In the genomic region with DNA sequence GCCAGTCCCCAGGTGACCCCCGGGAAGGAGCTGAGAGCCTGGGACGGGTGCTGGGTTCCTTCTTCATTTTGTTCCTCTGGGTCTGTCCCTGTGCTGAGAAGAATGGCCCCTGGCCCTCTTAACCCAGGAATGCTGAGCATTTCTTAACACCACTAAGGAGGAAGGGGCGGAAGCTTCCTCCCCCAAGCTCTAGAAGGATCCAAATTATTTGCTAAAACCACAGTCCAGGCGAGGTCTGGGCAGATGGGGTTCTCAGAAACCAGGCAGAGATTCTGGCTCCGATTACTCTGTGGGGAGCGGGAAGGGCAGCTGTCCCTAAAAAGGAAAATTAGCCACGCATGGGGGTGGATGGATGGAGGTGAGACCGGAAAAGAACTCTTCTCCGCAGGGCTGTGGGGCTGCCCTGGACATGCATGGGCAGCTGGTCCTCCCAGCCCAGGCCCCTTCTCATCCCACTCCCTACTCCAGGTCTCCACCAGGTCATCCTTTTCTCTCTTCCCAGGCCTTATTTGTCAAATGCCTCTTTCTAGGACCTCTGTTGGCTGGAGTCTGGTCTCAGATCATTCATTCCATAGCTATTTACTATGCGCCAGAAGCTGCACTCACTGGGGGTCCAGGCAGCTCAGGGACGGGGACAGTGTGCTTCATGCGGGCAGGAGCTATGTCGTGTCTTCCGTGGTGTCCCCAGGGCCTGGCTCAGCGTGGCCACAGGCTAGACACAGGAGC, we compare ENCODE assay signal across 15 cellular contexts. TPM values are rescaled to one million over a fixed set of nuclear protein-coding genes. Genes with fewer than 3 reads are reported as not detected.
DNase-seq lines count a peak whose midpoint lies in the region; ATAC-seq, FAIRE-seq and TF ChIP-seq lines count a peak whose summit lies in the region.
"Had no signal": no experiment of that assay in that cellular context is flagged by ENCODE, and none has a peak within 500 bp of the region (broad histone marks: within the 10 kb centered on the region; RNA-seq: fewer than 3 reads in every experiment).

No MANE protein-coding gene starts in this region.

- H3K27me3 Mint-ChIP-seq in astrocyte (ENCODE audit: low read depth, unreplicated experiment): no peaks in the 10 kb centered on the region
- no peaks in the 10 kb centered on the region for H3K27me3 Mint-ChIP-seq in stimulated activated memory B cell treated with anti-CD40 and anti-IgM and Interleukin-4, amounts not matched to agents 10 μg/mL and 1 μg/mL and 100 μg/mL, for 72 hours
- H3K27me3 Mint-ChIP-seq: activated CD8-positive, alpha-beta memory T cell treated with anti-CD3 and anti-CD28 coated beads, Interleukin-2, amount 10 ng/mL, durations not matched to agents 7 days and 5 days; T-helper 17 cell had no signal

- H3K4me2 ChIP-seq in astrocyte (ENCODE audit: low read length): peak overlapping the region; percentile 54
- H3K4me2 ChIP-seq in HepG2 (ENCODE audit: low read depth, low read length): peak overlapping the region; percentile 83

- H4K20me1 ChIP-seq in astrocyte (ENCODE audit: insufficient read depth, low read length) (no peaks in the 10 kb centered on the region), HepG2 (ENCODE audit: insufficient read depth, low read length) (no peaks in the 10 kb centered on the region)

- peak overlapping the region; percentile 37 for H3K9ac ChIP-seq in astrocyte (ENCODE audit: low read length)
- H3K9ac ChIP-seq in HepG2 (ENCODE audit: insufficient read depth, low read depth, low read length): peak overlapping the region; percentile 39

- peak overlapping the region; percentile 1 for H2AFZ ChIP-seq in astrocyte (ENCODE audit: low read depth, low read length)
- no peak overlapping the region for H2AFZ ChIP-seq in HepG2 (ENCODE audit: low read length)

- in situ Hi-C loops in HepG2 (cut with HindIII; ENCODE audit: extremely low pct_ligation_motif_present, low pct_unique_long_range_greater_than_20kb): no loop called here

- no peak for TF ChIP-seq CTCF in astrocyte (IDR thresholded peaks at IDR 0.05; ENCODE audit: insufficient read depth, low read depth, low read length)
- TF ChIP-seq CTCF in HepG2 (CRISPR knock-in tag; IDR thresholded peaks at IDR 0.05): no peak

- ATAC-seq in HepG2: peak; percentile 31
- no peak for ATAC-seq in stimulated activated memory B cell treated with anti-CD40 and anti-IgM and Interleukin-4, amounts not matched to agents 10 μg/mL and 1 μg/mL and 100 μg/mL, for 72 hours
- no peak for ATAC-seq in HG02852 (IDR thresholded peaks at IDR 0.05; ENCODE audit: unreplicated experiment)
- ATAC-seq: activated CD8-positive, alpha-beta memory T cell treated with anti-CD3 and anti-CD28 coated beads, Interleukin-2, amount 10 ng/mL, durations not matched to agents 7 days and 5 days; stimulated activated naive CD8-positive, alpha-beta T cell treated with anti-CD3 and anti-CD28 coated beads, Interleukin-15, Interleukin-2, amounts not matched to agents 100 U/mL and 50 U/mL, for 24 hours; T-helper 17 cell had no signal

- POLR2A ChIA-PET in HepG2 (lab: Yijun Ruan, JAX): interaction anchor here (0.9 to 4.4 kb wide), 14 partner anchors 8 to 89 kb away, joined by 3 to 151 read pairs (median 5); a partner anchor contains a TSS

- no peak for FAIRE-seq in astrocyte (lab: Jason Lieb, UNC)
- peak; percentile 21 for FAIRE-seq in HepG2 (lab: Jason Lieb, UNC)

- H3K9me3 ChIP-seq in astrocyte (ENCODE audit: insufficient read depth, low read depth, low read length): no peaks in the 10 kb centered on the region
- H3K9me3 ChIP-seq in HepG2 (ENCODE audit: low read length): no peaks in the 10 kb centered on the region

- H3K27ac ChIP-seq in astrocyte (ENCODE audit: low read depth, low read length) (peak overlapping the region; percentile 21), HepG2 (ENCODE audit: extremely low read length, insufficient read depth, low read length) (peak overlapping the region; percentile 89)
- H3K27ac ChIP-seq: 22Rv1 had no signal

- H3K4me3 ChIP-seq in astrocyte (ENCODE audit: insufficient read depth, low read depth, low read length) (no peak overlapping the region), HepG2 (replicated peaks in 1 of 3; ENCODE audit: insufficient read depth in 1 of 3, low read depth in 2 of 3, low read length in 3 of 3) (peak overlapping the region; percentile 11 to 66 (median 52); a peak in 5 of 6 replicates)

- no peak for TF ChIP-seq RAD21 in HepG2 (CRISPR knock-in tag; IDR thresholded peaks at IDR 0.05)

- no peaks in the 10 kb centered on the region for H3K36me3 Mint-ChIP-seq in astrocyte (ENCODE audit: low read depth, unreplicated experiment)
- no peaks in the 10 kb centered on the region for H3K36me3 Mint-ChIP-seq in stimulated activated memory B cell treated with anti-CD40 and anti-IgM and Interleukin-4, amounts not matched to agents 10 μg/mL and 1 μg/mL and 100 μg/mL, for 72 hours
- H3K36me3 Mint-ChIP-seq: activated CD8-positive, alpha-beta memory T cell treated with anti-CD3 and anti-CD28 coated beads, Interleukin-2, amount 10 ng/mL, durations not matched to agents 7 days and 5 days had no signal

- peaks cover 34% of the 10 kb centered on the region for H3K4me1 ChIP-seq in astrocyte (ENCODE audit: insufficient read depth, low read length)
- H3K4me1 ChIP-seq in HepG2 (ENCODE audit: insufficient read depth, low read length): peaks cover 67% of the 10 kb centered on the region

- H3K27me3 ChIP-seq in astrocyte (ENCODE audit: insufficient read depth, low read length) (no peaks in the 10 kb centered on the region), HepG2 (ENCODE audit: control insufficient read depth in 1 of 2, insufficient read depth in 2 of 2, low read length in 2 of 2) (no peaks in the 10 kb centered on the region)

- TF ChIP-seq POLR2A in HepG2 (IDR thresholded peaks at IDR 0.05; ENCODE audit: insufficient read depth in 1 of 2, low read depth in 2 of 2, low read length in 2 of 2): no peak

- peaks cover 47% of the 10 kb centered on the region for H3K4me1 Mint-ChIP-seq in astrocyte (ENCODE audit: low read depth, unreplicated experiment)
- peaks cover 30% of the 10 kb centered on the region for H3K4me1 Mint-ChIP-seq in stimulated activated memory B cell treated with anti-CD40 and anti-IgM and Interleukin-4, amounts not matched to agents 10 μg/mL and 1 μg/mL and 100 μg/mL, for 72 hours

- TSS peak; percentile 56 for BruUV-seq in HepG2 (replicated peaks; lab: Mats Ljungman, UMichigan)

- intact Hi-C loops in HepG2 (cut with micrococcal nuclease; ENCODE audit: unreplicated experiment): loop anchor here (1.0 kb wide), 1 partner anchor 13 kb away; no protein-coding TSS in a partner anchor

- DNase-seq in DMS 273 (lab: John Stamatoyannopoulos, UW; ENCODE audit: unreplicated experiment): peak; percentile 61
- no peak for DNase-seq in DMS 273 treated with DMSO at 0.1 percent for 48 hours (lab: John Stamatoyannopoulos, UW)
- DNase-seq in astrocyte (ENCODE audit: low read depth): peak; percentile 83
- peak; percentile 23 for DNase-seq in HepG2 (ENCODE audit: low spot score)
- no peak for DNase-seq in NCI-H2107 (lab: John Stamatoyannopoulos, UW)
- no peak for DNase-seq in NCI-H2029 (lab: John Stamatoyannopoulos, UW)
- DNase-seq: activated CD8-positive, alpha-beta memory T cell treated with anti-CD3 and anti-CD28 coated beads, Interleukin-2, amount 10 ng/mL, durations not matched to agents 7 days and 5 days; erythroblast; NCI-H187 treated with DMSO at 0.1 percent for 48 hours; stimulated activated CD4-positive, alpha-beta T cell treated with anti-CD3 and anti-CD28 coated beads, Interleukin-2, amount 100 ng/mL, for 24 hours; stimulated activated naive CD8-positive, alpha-beta T cell treated with anti-CD3 and anti-CD28 coated beads, Interleukin-15, Interleukin-2, amounts not matched to agents 100 U/mL and 50 U/mL, for 24 hours; T-helper 17 cell had no signal

- TF ChIP-seq EP300 in HepG2 (IDR thresholded peaks at IDR 0.05; ENCODE audit: low read depth in 2 of 2, low read length in 2 of 2) (no peak), HepG2 (CRISPR knock-in tag; IDR thresholded peaks at IDR 0.05; ENCODE audit: borderline replicate concordance) (no peak)

- H3K36me3 ChIP-seq in astrocyte (ENCODE audit: insufficient read depth, low read length) (no peaks in the 10 kb centered on the region), HepG2 (replicated peaks in 1 of 2; ENCODE audit: control insufficient read depth in 1 of 2, insufficient read depth in 2 of 2, low read length in 2 of 2) (no peaks in the 10 kb centered on the region)

- CTCF ChIA-PET in HepG2 (lab: Yijun Ruan, JAX; ENCODE audit: low intra/inter-chr PET ratio, low total read pairs): no interaction called here

- no peak overlapping the region for H3K4me3 Mint-ChIP-seq in astrocyte (ENCODE audit: unreplicated experiment)
- no peak overlapping the region for H3K4me3 Mint-ChIP-seq in stimulated activated memory B cell treated with anti-CD40 and anti-IgM and Interleukin-4, amounts not matched to agents 10 μg/mL and 1 μg/mL and 100 μg/mL, for 72 hours
- H3K4me3 Mint-ChIP-seq: activated CD8-positive, alpha-beta memory T cell treated with anti-CD3 and anti-CD28 coated beads, Interleukin-2, amount 10 ng/mL, durations not matched to agents 7 days and 5 days had no signal

- 33% methylated on average over 15 of the region's 15 CpGs for WGBS in HepG2 (ENCODE audit: low lambda C conversion rate)

- H3K79me2 ChIP-seq in astrocyte (ENCODE audit: insufficient read depth, low read length): no peaks in the 10 kb centered on the region
- no peaks in the 10 kb centered on the region for H3K79me2 ChIP-seq in HepG2 (ENCODE audit: insufficient read depth, low read length)

- peak overlapping the region; percentile 97 for H3K27ac Mint-ChIP-seq in astrocyte (ENCODE audit: unreplicated experiment)
- peak overlapping the region; percentile 71 for H3K27ac Mint-ChIP-seq in stimulated activated memory B cell treated with anti-CD40 and anti-IgM and Interleukin-4, amounts not matched to agents 10 μg/mL and 1 μg/mL and 100 μg/mL, for 72 hours
- H3K27ac Mint-ChIP-seq: activated CD8-positive, alpha-beta memory T cell treated with anti-CD3 and anti-CD28 coated beads, Interleukin-2, amount 10 ng/mL, durations not matched to agents 7 days and 5 days; T-helper 17 cell had no signal

- no peaks in the 10 kb centered on the region for H3K9me3 Mint-ChIP-seq in astrocyte (ENCODE audit: unreplicated experiment)
- no peaks in the 10 kb centered on the region for H3K9me3 Mint-ChIP-seq in stimulated activated memory B cell treated with anti-CD40 and anti-IgM and Interleukin-4, amounts not matched to agents 10 μg/mL and 1 μg/mL and 100 μg/mL, for 72 hours

RNA-seq across cellular contexts. Expression of a gene that starts 45.0 kb away (rescaled TPM):
- total RNA-seq in astrocyte (2,278 and 2,469 TPM in 2 replicates), HepG2 (2016; rRNA removed; fragmentation: Illumina TruSeq; extraction: Trizol) (98.5 and 125 TPM in 2 replicates)
- 28.5 and 28.7 TPM in 2 replicates for total RNA-seq in HepG2 (2016; cell fraction: cytosol; rRNA removed; fragmentation: Illumina TruSeq; extraction: Trizol; ENCODE audit: low read depth)
- 92.9 and 102 TPM in 2 replicates for total RNA-seq in HepG2 (2016; cell fraction: insoluble cytoplasmic fraction; rRNA removed; fragmentation: Illumina TruSeq; extraction: Trizol)
- 39.3 and 47.1 TPM in 2 replicates for total RNA-seq in HepG2 (2016; cell fraction: membrane; rRNA removed; fragmentation: Illumina TruSeq; extraction: Trizol)
- total RNA-seq in HepG2 (2016; cell fraction: nucleus; rRNA removed; fragmentation: Illumina TruSeq; extraction: Trizol): 73.0 and 81.6 TPM in 2 replicates
- polyA plus RNA-seq in HepG2 (2011; rRNA removed): 50.7 and 60.6 TPM in 2 replicates
- 31.6 and 39.3 TPM in 2 replicates for polyA plus RNA-seq in HepG2 (2011; cell fraction: cytosol; rRNA removed)
- polyA plus RNA-seq in HepG2 (2011; cell fraction: nucleus; rRNA removed): 68.4 and 91.3 TPM in 2 replicates
- 88.3 and 93.4 TPM in 2 replicates for polyA plus RNA-seq in HepG2 (2012)
- polyA plus RNA-seq in HepG2 (2016; cell fraction: cytosol; fragmentation: Illumina TruSeq; extraction: Trizol; ENCODE audit: low read depth): 3.6 and 4.2 TPM in 2 replicates
- 72.0 and 110 TPM in 2 replicates for polyA plus RNA-seq in HepG2 (2016; cell fraction: insoluble cytoplasmic fraction; fragmentation: Illumina TruSeq; extraction: Trizol; ENCODE audit: low read depth)
- polyA plus RNA-seq in HepG2 (2016; cell fraction: membrane; fragmentation: Illumina TruSeq; extraction: Trizol; ENCODE audit: low read depth): 8.1 and 11.6 TPM in 2 replicates
- 106 and 113 TPM in 2 replicates for polyA plus RNA-seq in HepG2 (2016; cell fraction: nucleus; fragmentation: Illumina TruSeq; extraction: Trizol; ENCODE audit: insufficient read depth, low read depth)
- 124 and 180 TPM in 2 replicates for polyA minus RNA-seq in HepG2 (2011; rRNA and poly(A)+ RNA removed; ENCODE audit: low replicate concordance)
- 125 and 176 TPM in 2 replicates for polyA minus RNA-seq in HepG2 (2011; cell fraction: cytosol; rRNA and poly(A)+ RNA removed)
- 61.9 and 97.5 TPM in 2 replicates for polyA minus RNA-seq in HepG2 (2011; cell fraction: nucleus; rRNA and poly(A)+ RNA removed)

RNA-seq across cellular contexts. Expression of a gene that starts 48.7 kb away (rescaled TPM):
- total RNA-seq in astrocyte: 56.4 and 61.0 TPM in 2 replicates
- 41.4 and 61.4 TPM in 2 replicates for total RNA-seq in HepG2 (2016; rRNA removed; fragmentation: Illumina TruSeq; extraction: Trizol)
- 25.1 and 26.3 TPM in 2 replicates for total RNA-seq in HepG2 (2016; cell fraction: cytosol; rRNA removed; fragmentation: Illumina TruSeq; extraction: Trizol; ENCODE audit: low read depth)
- 43.5 and 58.4 TPM in 2 replicates for total RNA-seq in HepG2 (2016; cell fraction: insoluble cytoplasmic fraction; rRNA removed; fragmentation: Illumina TruSeq; extraction: Trizol)
- total RNA-seq in HepG2 (2016; cell fraction: membrane; rRNA removed; fragmentation: Illumina TruSeq; extraction: Trizol): 41.6 and 41.7 TPM in 2 replicates
- total RNA-seq in HepG2 (2016; cell fraction: nucleus; rRNA removed; fragmentation: Illumina TruSeq; extraction: Trizol): 22.3 and 24.9 TPM in 2 replicates
- 109 and 110 TPM in 2 replicates for polyA plus RNA-seq in HepG2 (2011; rRNA removed)
- 154 and 163 TPM in 2 replicates for polyA plus RNA-seq in HepG2 (2011; cell fraction: cytosol; rRNA removed)
- 73.0 and 74.6 TPM in 2 replicates for polyA plus RNA-seq in HepG2 (2011; cell fraction: nucleus; rRNA removed)
- polyA plus RNA-seq in HepG2 (2012): 58.3 and 59.9 TPM in 2 replicates
- polyA plus RNA-seq in HepG2 (2016; cell fraction: cytosol; fragmentation: Illumina TruSeq; extraction: Trizol; ENCODE audit: low read depth): 60.8 and 72.4 TPM in 2 replicates
- polyA plus RNA-seq in HepG2 (2016; cell fraction: insoluble cytoplasmic fraction; fragmentation: Illumina TruSeq; extraction: Trizol; ENCODE audit: low read depth): 152 and 166 TPM in 2 replicates
- 76.6 and 79.8 TPM in 2 replicates for polyA plus RNA-seq in HepG2 (2016; cell fraction: membrane; fragmentation: Illumina TruSeq; extraction: Trizol; ENCODE audit: low read depth)
- 71.7 and 73.1 TPM in 2 replicates for polyA plus RNA-seq in HepG2 (2016; cell fraction: nucleus; fragmentation: Illumina TruSeq; extraction: Trizol; ENCODE audit: insufficient read depth, low read depth)
- 73.8 and 91.5 TPM in 2 replicates for polyA minus RNA-seq in HepG2 (2011; rRNA and poly(A)+ RNA removed; ENCODE audit: low replicate concordance)
- polyA minus RNA-seq in HepG2 (2011; cell fraction: cytosol; rRNA and poly(A)+ RNA removed): 34.7 and 35.7 TPM in 2 replicates
- 19.7 and 25.7 TPM in 2 replicates for polyA minus RNA-seq in HepG2 (2011; cell fraction: nucleus; rRNA and poly(A)+ RNA removed)

Comparison
In these comparisons a context has a peak if more than half of its experiments do, and no peak if none do; other contexts are left out.
1. DNase-seq: peak in DMS 273 (single experiment), astrocyte (single experiment) and HepG2 (single experiment); none in DMS 273 treated with DMSO at 0.1 percent for 48 hours (single experiment), NCI-H2107 (single experiment) and NCI-H2029 (single experiment).
2. RNA of a gene that starts 45.0 kb away (total RNA-seq): 2,278 to 2,469 TPM in astrocyte; 28.5 to 125 TPM in HepG2; every median in the first group is over 10 times any median in the second.